In the genomic region with DNA sequence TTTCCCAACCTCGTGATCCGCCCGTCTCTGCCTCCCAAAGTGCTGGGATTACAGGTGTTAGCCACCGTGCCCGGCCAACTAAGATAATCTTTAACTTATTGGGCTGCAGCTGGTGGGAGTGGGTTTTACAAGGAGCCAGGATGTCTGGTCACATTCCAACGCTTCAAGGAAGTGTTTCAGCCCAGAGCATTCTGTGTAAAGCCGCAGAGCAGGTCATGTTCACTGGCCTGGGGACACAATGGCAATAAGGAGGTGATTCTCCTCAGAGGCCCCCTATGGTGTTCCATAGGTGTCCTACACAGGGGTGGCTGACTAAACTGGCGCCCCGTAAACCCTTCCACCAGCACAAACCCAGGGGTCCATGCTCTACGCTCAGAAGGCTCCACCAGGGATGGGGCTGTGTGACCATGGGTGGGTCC, we compare ENCODE assay signal across 1 cellular context.
TF ChIP-seq lines count a peak whose summit lies in the region.

No MANE protein-coding gene starts in this region.

TF ChIP-seq in GM23338, 12 proteins besides CTCF, POLR2A, EP300 and RAD21:
- TF ChIP-seq, protein P1, sequence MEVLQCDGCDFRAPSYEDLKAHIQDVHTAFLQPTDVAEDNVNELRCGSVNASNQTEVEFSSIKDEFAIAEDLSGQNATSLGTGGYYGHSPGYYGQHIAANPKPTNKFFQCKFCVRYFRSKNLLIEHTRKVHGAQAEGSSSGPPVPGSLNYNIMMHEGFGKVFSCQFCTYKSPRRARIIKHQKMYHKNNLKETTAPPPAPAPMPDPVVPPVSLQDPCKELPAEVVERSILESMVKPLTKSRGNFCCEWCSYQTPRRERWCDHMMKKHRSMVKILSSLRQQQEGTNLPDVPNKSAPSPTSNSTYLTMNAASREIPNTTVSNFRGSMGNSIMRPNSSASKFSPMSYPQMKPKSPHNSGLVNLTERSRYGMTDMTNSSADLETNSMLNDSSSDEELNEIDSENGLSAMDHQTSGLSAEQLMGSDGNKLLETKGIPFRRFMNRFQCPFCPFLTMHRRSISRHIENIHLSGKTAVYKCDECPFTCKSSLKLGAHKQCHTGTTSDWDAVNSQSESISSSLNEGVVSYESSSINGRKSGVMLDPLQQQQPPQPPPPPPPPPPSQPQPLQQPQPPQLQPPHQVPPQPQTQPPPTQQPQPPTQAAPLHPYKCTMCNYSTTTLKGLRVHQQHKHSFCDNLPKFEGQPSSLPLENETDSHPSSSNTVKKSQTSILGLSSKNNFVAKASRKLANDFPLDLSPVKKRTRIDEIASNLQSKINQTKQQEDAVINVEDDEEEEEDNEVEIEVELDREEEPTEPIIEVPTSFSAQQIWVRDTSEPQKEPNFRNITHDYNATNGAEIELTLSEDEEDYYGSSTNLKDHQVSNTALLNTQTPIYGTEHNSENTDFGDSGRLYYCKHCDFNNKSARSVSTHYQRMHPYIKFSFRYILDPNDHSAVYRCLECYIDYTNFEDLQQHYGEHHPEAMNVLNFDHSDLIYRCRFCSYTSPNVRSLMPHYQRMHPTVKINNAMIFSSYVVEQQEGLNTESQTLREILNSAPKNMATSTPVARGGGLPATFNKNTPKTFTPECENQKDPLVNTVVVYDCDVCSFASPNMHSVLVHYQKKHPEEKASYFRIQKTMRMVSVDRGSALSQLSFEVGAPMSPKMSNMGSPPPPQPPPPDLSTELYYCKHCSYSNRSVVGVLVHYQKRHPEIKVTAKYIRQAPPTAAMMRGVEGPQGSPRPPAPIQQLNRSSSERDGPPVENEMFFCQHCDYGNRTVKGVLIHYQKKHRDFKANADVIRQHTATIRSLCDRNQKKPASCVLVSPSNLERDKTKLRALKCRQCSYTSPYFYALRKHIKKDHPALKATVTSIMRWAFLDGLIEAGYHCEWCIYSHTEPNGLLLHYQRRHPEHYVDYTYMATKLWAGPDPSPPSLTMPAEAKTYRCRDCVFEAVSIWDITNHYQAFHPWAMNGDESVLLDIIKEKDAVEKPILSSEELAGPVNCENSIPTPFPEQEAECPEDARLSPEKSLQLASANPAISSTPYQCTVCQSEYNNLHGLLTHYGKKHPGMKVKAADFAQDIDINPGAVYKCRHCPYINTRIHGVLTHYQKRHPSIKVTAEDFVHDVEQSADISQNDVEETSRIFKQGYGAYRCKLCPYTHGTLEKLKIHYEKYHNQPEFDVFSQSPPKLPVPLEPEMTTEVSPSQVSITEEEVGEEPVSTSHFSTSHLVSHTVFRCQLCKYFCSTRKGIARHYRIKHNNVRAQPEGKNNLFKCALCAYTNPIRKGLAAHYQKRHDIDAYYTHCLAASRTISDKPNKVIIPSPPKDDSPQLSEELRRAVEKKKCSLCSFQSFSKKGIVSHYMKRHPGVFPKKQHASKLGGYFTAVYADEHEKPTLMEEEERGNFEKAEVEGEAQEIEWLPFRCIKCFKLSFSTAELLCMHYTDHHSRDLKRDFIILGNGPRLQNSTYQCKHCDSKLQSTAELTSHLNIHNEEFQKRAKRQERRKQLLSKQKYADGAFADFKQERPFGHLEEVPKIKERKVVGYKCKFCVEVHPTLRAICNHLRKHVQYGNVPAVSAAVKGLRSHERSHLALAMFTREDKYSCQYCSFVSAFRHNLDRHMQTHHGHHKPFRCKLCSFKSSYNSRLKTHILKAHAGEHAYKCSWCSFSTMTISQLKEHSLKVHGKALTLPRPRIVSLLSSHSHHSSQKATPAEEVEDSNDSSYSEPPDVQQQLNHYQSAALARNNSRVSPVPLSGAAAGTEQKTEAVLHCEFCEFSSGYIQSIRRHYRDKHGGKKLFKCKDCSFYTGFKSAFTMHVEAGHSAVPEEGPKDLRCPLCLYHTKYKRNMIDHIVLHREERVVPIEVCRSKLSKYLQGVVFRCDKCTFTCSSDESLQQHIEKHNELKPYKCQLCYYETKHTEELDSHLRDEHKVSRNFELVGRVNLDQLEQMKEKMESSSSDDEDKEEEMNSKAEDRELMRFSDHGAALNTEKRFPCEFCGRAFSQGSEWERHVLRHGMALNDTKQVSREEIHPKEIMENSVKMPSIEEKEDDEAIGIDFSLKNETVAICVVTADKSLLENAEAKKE (CRISPR knock-in tag; IDR thresholded peaks at IDR 0.05): no peak
- TF ChIP-seq, protein P2, sequence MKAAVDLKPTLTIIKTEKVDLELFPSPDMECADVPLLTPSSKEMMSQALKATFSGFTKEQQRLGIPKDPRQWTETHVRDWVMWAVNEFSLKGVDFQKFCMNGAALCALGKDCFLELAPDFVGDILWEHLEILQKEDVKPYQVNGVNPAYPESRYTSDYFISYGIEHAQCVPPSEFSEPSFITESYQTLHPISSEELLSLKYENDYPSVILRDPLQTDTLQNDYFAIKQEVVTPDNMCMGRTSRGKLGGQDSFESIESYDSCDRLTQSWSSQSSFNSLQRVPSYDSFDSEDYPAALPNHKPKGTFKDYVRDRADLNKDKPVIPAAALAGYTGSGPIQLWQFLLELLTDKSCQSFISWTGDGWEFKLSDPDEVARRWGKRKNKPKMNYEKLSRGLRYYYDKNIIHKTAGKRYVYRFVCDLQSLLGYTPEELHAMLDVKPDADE (IDR thresholded peaks at IDR 0.05): no peak
